In genomic region chr19:45348367-45349125, GRCh38 we compare ENCODE assay signal across 17 cellular contexts. TPM values are rescaled to one million over a fixed set of nuclear protein-coding genes. Genes with fewer than 3 reads are reported as not detected.
"Had no signal": no experiment of that assay in that cellular context is flagged by ENCODE, and none has a peak within 500 bp of the region (broad histone marks: within the 10 kb centered on the region; RNA-seq: fewer than 3 reads in every experiment).

No MANE protein-coding gene starts in this region.

- H3K27ac Mint-ChIP-seq: activated CD8-positive, alpha-beta memory T cell treated with anti-CD3 and anti-CD28 coated beads, Interleukin-2, amount 10 ng/mL, durations not matched to agents 7 days and 5 days; activated naive CD4-positive, alpha-beta T cell treated with anti-CD3 and anti-CD28 coated beads, Interleukin-2, amount 50 U/mL, for 24 hours; activated T-cell treated with anti-CD3 and anti-CD28 coated beads, Interleukin-2, amount 50 U/mL, for 24 hours; dendritic cell treated with granulocyte-macrophage colony-stimulating factor and Interleukin-4, amounts not matched to agents 40 ng/mL and 50 ng/mL, for 4 days; endodermal cell had no signal

- ATAC-seq: activated CD8-positive, alpha-beta memory T cell treated with anti-CD3 and anti-CD28 coated beads, Interleukin-2, amount 10 ng/mL, durations not matched to agents 7 days and 5 days; esophagus mucosa had no signal

- H3K36me3 Mint-ChIP-seq: activated CD8-positive, alpha-beta memory T cell treated with anti-CD3 and anti-CD28 coated beads, Interleukin-2, amount 10 ng/mL, durations not matched to agents 7 days and 5 days; activated naive CD4-positive, alpha-beta T cell treated with anti-CD3 and anti-CD28 coated beads, Interleukin-2, amount 50 U/mL, for 24 hours had no signal

- H3K4me1 Mint-ChIP-seq: activated CD8-positive, alpha-beta memory T cell treated with anti-CD3 and anti-CD28 coated beads, Interleukin-2, amount 10 ng/mL, durations not matched to agents 7 days and 5 days; activated naive CD4-positive, alpha-beta T cell treated with anti-CD3 and anti-CD28 coated beads, Interleukin-2, amount 50 U/mL, for 24 hours; endodermal cell had no signal

- H3K4me3 Mint-ChIP-seq: activated CD8-positive, alpha-beta memory T cell treated with anti-CD3 and anti-CD28 coated beads, Interleukin-2, amount 10 ng/mL, durations not matched to agents 7 days and 5 days; activated naive CD4-positive, alpha-beta T cell treated with anti-CD3 and anti-CD28 coated beads, Interleukin-2, amount 50 U/mL, for 24 hours; activated T-cell treated with anti-CD3 and anti-CD28 coated beads, Interleukin-2, amount 50 U/mL, for 24 hours; dendritic cell treated with granulocyte-macrophage colony-stimulating factor and Interleukin-4, amounts not matched to agents 40 ng/mL and 50 ng/mL, for 4 days; endodermal cell had no signal

- H3K9me3 Mint-ChIP-seq: activated naive CD4-positive, alpha-beta T cell treated with anti-CD3 and anti-CD28 coated beads, Interleukin-2, amount 50 U/mL, for 24 hours; activated T-cell treated with anti-CD3 and anti-CD28 coated beads, Interleukin-2, amount 50 U/mL, for 24 hours; dendritic cell treated with granulocyte-macrophage colony-stimulating factor and Interleukin-4, amounts not matched to agents 40 ng/mL and 50 ng/mL, for 4 days; endodermal cell had no signal

- DNase-seq: activated CD8-positive, alpha-beta memory T cell treated with anti-CD3 and anti-CD28 coated beads, Interleukin-2, amount 10 ng/mL, durations not matched to agents 7 days and 5 days; activated effector memory CD4-positive, alpha-beta T cell treated with Interleukin-2 at 50 U/mL for 16 hours; activated T-cell treated with anti-CD3 and anti-CD28 coated beads, Interleukin-2, amount 50 U/mL, for 24 hours; caudate nucleus; endodermal cell; hippocampal formation; kidney glomerular epithelial cell; retina; stimulated activated CD4-positive, alpha-beta T cell treated with anti-CD3 and anti-CD28 coated beads, Interleukin-15, amount 100 ng/mL, for 24 hours; stimulated activated CD4-positive, alpha-beta T cell treated with anti-CD3 and anti-CD28 coated beads, Interleukin-4, amount 100 ng/mL, for 4 hours had no signal

RNA-seq across cellular contexts. Expression of gene KLC3, which starts 8.0 kb away (rescaled TPM):
- total RNA-seq: activated CD8-positive, alpha-beta memory T cell treated with anti-CD3 and anti-CD28 coated beads, Interleukin-2, amount 10 ng/mL, durations not matched to agents 7 days and 5 days; glomerular endothelial cell; mesenteric fat pad; T-helper 2 cell treated with Interferon-gamma antibody and Interleukin-4, amounts not matched to agents 100 ng/mL and 5 ng/mL, for 36 hours had no signal

RNA-seq across cellular contexts. Expression of gene CKM, which starts 25.9 kb away (rescaled TPM):
- total RNA-seq: activated CD8-positive, alpha-beta memory T cell treated with anti-CD3 and anti-CD28 coated beads, Interleukin-2, amount 10 ng/mL, durations not matched to agents 7 days and 5 days; glomerular endothelial cell; mesenteric fat pad; T-helper 2 cell treated with Interferon-gamma antibody and Interleukin-4, amounts not matched to agents 100 ng/mL and 5 ng/mL, for 36 hours had no signal

RNA-seq across cellular contexts. Expression of gene PPP1R13L, which starts 56.3 kb away (rescaled TPM):
- total RNA-seq: skeletal muscle tissue had no signal
